Comparison of ENCODE assay signal across 15 cellular contexts in genomic region chr4:150033937-150034336, GRCh38. TPM values are rescaled to one million over a fixed set of nuclear protein-coding genes. Genes with fewer than 3 reads are reported as not detected.
DNase-seq lines count a peak whose midpoint lies in the region; ATAC-seq, FAIRE-seq and TF ChIP-seq lines count a peak whose summit lies in the region.
"Had no signal": no experiment of that assay in that cellular context is flagged by ENCODE, and none has a peak within 500 bp of the region (broad histone marks: within the 10 kb centered on the region; RNA-seq: fewer than 3 reads in every experiment).

No MANE protein-coding gene starts in this region.

- DNase-seq in DMS153 (lab: John Stamatoyannopoulos, UW) (peak; percentile 57), LNCaP clone FGC (ENCODE audit: low read depth) (peak; percentile 66), SHP77 treated with DMSO at 0.1 percent for 48 hours (lab: John Stamatoyannopoulos, UW) (peak; percentile 3), kidney glomerular epithelial cell (lab: John Stamatoyannopoulos, UW) (peak; percentile 46), cerebellum (ENCODE audit: low spot score) (no peak), NCI-H1417 treated with DMSO at 0.1 percent for 48 hours (lab: John Stamatoyannopoulos, UW) (no peak), GM12892 (ENCODE audit: insufficient read length) (no peak)
- DNase-seq in stimulated activated effector memory CD8-positive, alpha-beta T cell treated with anti-CD3 and anti-CD28 coated beads, Interleukin-12 subunit alpha, Interleukin-12 subunit beta, amount 100 ng/mL, for 72 hours (ENCODE audit: low spot score in 2 of 2) = no peak
- DNase-seq: activated CD4-positive, alpha-beta T cell treated with anti-CD3 and anti-CD28 coated beads for 36 hours; CD4-positive, alpha-beta T cell; NCI-H1694; testis had no signal

- no peak for TF ChIP-seq POLR2A in GM12892 (IDR thresholded peaks at IDR 0.05; ENCODE audit: low read depth, low read length)

- ATAC-seq in stimulated activated effector memory CD8-positive, alpha-beta T cell treated with anti-CD3 and anti-CD28 coated beads, Interleukin-12 subunit alpha, Interleukin-12 subunit beta, amount 100 ng/mL, for 72 hours = no peak
- ATAC-seq: activated CD4-positive, alpha-beta T cell treated with anti-CD3 and anti-CD28 coated beads for 36 hours; activated T-helper 17 cell treated with anti-CD3 and anti-CD28 coated beads, Interleukin-2, amount 50 U/mL, for 72 hours had no signal

- H3K4me3 Mint-ChIP-seq in stimulated activated effector memory CD8-positive, alpha-beta T cell treated with anti-CD3 and anti-CD28 coated beads, Interleukin-12 subunit alpha, Interleukin-12 subunit beta, amount 100 ng/mL, for 72 hours = no peak overlapping the region
- H3K4me3 Mint-ChIP-seq: activated CD4-positive, alpha-beta T cell treated with anti-CD3 and anti-CD28 coated beads for 36 hours; activated T-helper 17 cell treated with anti-CD3 and anti-CD28 coated beads, Interleukin-2, amount 50 U/mL, for 72 hours; CD4-positive, alpha-beta T cell; memory B cell had no signal

- no peak for TF ChIP-seq CTCF in LNCaP clone FGC (IDR thresholded peaks at IDR 0.05; ENCODE audit: control insufficient read depth, extremely low read depth, insufficient read depth)

- no peaks in the 10 kb centered on the region for H3K36me3 Mint-ChIP-seq in stimulated activated effector memory CD8-positive, alpha-beta T cell treated with anti-CD3 and anti-CD28 coated beads, Interleukin-12 subunit alpha, Interleukin-12 subunit beta, amount 100 ng/mL, for 72 hours

- H3K4me3 ChIP-seq in LNCaP clone FGC (ENCODE audit: low read depth, low read length) = no peak overlapping the region
- H3K4me3 ChIP-seq: prostate gland, testis had no signal

- no peaks in the 10 kb centered on the region for H3K4me1 Mint-ChIP-seq in stimulated activated effector memory CD8-positive, alpha-beta T cell treated with anti-CD3 and anti-CD28 coated beads, Interleukin-12 subunit alpha, Interleukin-12 subunit beta, amount 100 ng/mL, for 72 hours
- H3K4me1 Mint-ChIP-seq: activated CD4-positive, alpha-beta T cell treated with anti-CD3 and anti-CD28 coated beads for 36 hours; activated T-helper 17 cell treated with anti-CD3 and anti-CD28 coated beads, Interleukin-2, amount 50 U/mL, for 72 hours had no signal

- H3K9me3 Mint-ChIP-seq in stimulated activated effector memory CD8-positive, alpha-beta T cell treated with anti-CD3 and anti-CD28 coated beads, Interleukin-12 subunit alpha, Interleukin-12 subunit beta, amount 100 ng/mL, for 72 hours = no peaks in the 10 kb centered on the region
- H3K9me3 Mint-ChIP-seq: activated T-helper 17 cell treated with anti-CD3 and anti-CD28 coated beads, Interleukin-2, amount 50 U/mL, for 72 hours; CD4-positive, alpha-beta T cell had no signal

- no peak overlapping the region for H3K27ac Mint-ChIP-seq in stimulated activated effector memory CD8-positive, alpha-beta T cell treated with anti-CD3 and anti-CD28 coated beads, Interleukin-12 subunit alpha, Interleukin-12 subunit beta, amount 100 ng/mL, for 72 hours
- H3K27ac Mint-ChIP-seq: activated CD4-positive, alpha-beta T cell treated with anti-CD3 and anti-CD28 coated beads for 36 hours; activated T-helper 17 cell treated with anti-CD3 and anti-CD28 coated beads, Interleukin-2, amount 50 U/mL, for 72 hours; CD4-positive, alpha-beta T cell; memory B cell had no signal

- no peak for FAIRE-seq in GM12892 (lab: Jason Lieb, UNC)

RNA-seq across cellular contexts. Expression of gene DCLK2, which starts 44.3 kb away (rescaled TPM):
- 145 TPM for total RNA-seq in cerebellum
- polyA plus RNA-seq in GM12892 (2012; ENCODE audit: missing spikeins) = not detected
- total RNA-seq: activated CD4-positive, alpha-beta T cell treated with anti-CD3 and anti-CD28 coated beads for 36 hours; CD4-positive, alpha-beta T cell had no signal

Comparison
In these comparisons a context has a peak if more than half of its experiments do, and no peak if none do; other contexts are left out.
1. DNase-seq: peak in DMS153 (single experiment), LNCaP clone FGC (single experiment), SHP77 treated with DMSO at 0.1 percent for 48 hours (single experiment) and kidney glomerular epithelial cell (single experiment); none in cerebellum (single experiment), NCI-H1417 treated with DMSO at 0.1 percent for 48 hours (single experiment), stimulated activated effector memory CD8-positive, alpha-beta T cell treated with anti-CD3 and anti-CD28 coated beads, Interleukin-12 subunit alpha, Interleukin-12 subunit beta, amount 100 ng/mL, for 72 hours (0 of 2) and GM12892 (single experiment).